8 cellular contexts compared by ENCODE assay signal in genomic region chr15:68279218-68279533, GRCh38. TPM values are rescaled to one million over a fixed set of nuclear protein-coding genes. Genes with fewer than 3 reads are reported as not detected.
DNase-seq lines count a peak whose midpoint lies in the region; ATAC-seq and TF ChIP-seq lines count a peak whose summit lies in the region.

No MANE protein-coding gene starts in this region.

- peaks cover 3% of the 10 kb centered on the region for H3K9me3 Mint-ChIP-seq in nephron progenitor cell

- no peaks in the 10 kb centered on the region for H3K9me3 ChIP-seq in BE2C
- no peaks in the 10 kb centered on the region for H3K9me3 ChIP-seq in MM.1S (replicated peaks; ENCODE audit: insufficient read depth, low read length)
- no peaks in the 10 kb centered on the region for H3K9me3 ChIP-seq in effector memory CD4-positive, alpha-beta T cell (ENCODE audit: control insufficient read depth, low read length)

- ATAC-seq in HG03432 (IDR thresholded peaks at IDR 0.05; ENCODE audit: unreplicated experiment), result no peak
- no peak for ATAC-seq in HG02610 (IDR thresholded peaks at IDR 0.05; ENCODE audit: unreplicated experiment)

- H2AFZ ChIP-seq in MM.1S (ENCODE audit: low read length), result no peak overlapping the region

- DNase-seq in BE2C (no peak), MM.1S (no peak), nephron progenitor cell (no peak), iPS-NIHi7 (ENCODE audit: extremely low spot score) (no peak), DMS79 treated with DMSO at 0.1 percent for 48 hours (lab: John Stamatoyannopoulos, UW) (no peak)
- DNase-seq in effector memory CD4-positive, alpha-beta T cell, result no peak

- H3K4me1 ChIP-seq in BE2C (no peaks in the 10 kb centered on the region), MM.1S (ENCODE audit: low read length) (peaks cover 9% of the 10 kb centered on the region; the same call in 1 of the 2 replicates)
- H3K4me1 ChIP-seq in effector memory CD4-positive, alpha-beta T cell (ENCODE audit: control insufficient read depth, insufficient read depth, low read length, poor library complexity, severe bottlenecking), result peaks cover 30% of the 10 kb centered on the region

- peak overlapping the region; percentile 93 for H3K9ac ChIP-seq in MM.1S (ENCODE audit: low read length)

- no peaks in the 10 kb centered on the region for H4K20me1 ChIP-seq in MM.1S (ENCODE audit: insufficient read depth, low read length)

- peaks cover 61% of the 10 kb centered on the region for H3K4me1 Mint-ChIP-seq in nephron progenitor cell

- H3K4me3 ChIP-seq in BE2C (ENCODE audit: low read depth, low read length), result peak overlapping the region; percentile 91
- H3K4me3 ChIP-seq in MM.1S (ENCODE audit: low read length), result peak overlapping the region; percentile 84
- H3K4me3 ChIP-seq in effector memory CD4-positive, alpha-beta T cell (ENCODE audit: insufficient read depth, low read depth, low read length, poor library complexity, severe bottlenecking), result peak overlapping the region; percentile 87

- H3K4me3 Mint-ChIP-seq in nephron progenitor cell, result peak overlapping the region; percentile 93

- peak overlapping the region; percentile 24 for H3K27ac Mint-ChIP-seq in nephron progenitor cell

- peaks cover 91% of the 10 kb centered on the region for H3K79me2 ChIP-seq in MM.1S (ENCODE audit: low read length)

- H3K27me3 ChIP-seq in BE2C, result no peaks in the 10 kb centered on the region
- H3K27me3 ChIP-seq in MM.1S (replicated peaks; ENCODE audit: insufficient read depth, low read length), result no peaks in the 10 kb centered on the region
- H3K27me3 ChIP-seq in effector memory CD4-positive, alpha-beta T cell (replicated peaks; ENCODE audit: control insufficient read depth, insufficient read depth, low read length, poor library complexity, severe bottlenecking), result no peaks in the 10 kb centered on the region

- no peak for TF ChIP-seq CTCF in BE2C (IDR thresholded peaks at IDR 0.05; ENCODE audit: low read depth, low read length)
- TF ChIP-seq CTCF in MM.1S (IDR thresholded peaks at IDR 0.05; ENCODE audit: low read length), result no peak
- TF ChIP-seq CTCF in nephron progenitor cell (IDR thresholded peaks at IDR 0.05), result no peak

- H3F3A ChIP-seq in MM.1S (ENCODE audit: insufficient read depth, low read length), result peaks cover 54% of the 10 kb centered on the region

- no peaks in the 10 kb centered on the region for H3K9me2 ChIP-seq in MM.1S (replicated peaks; ENCODE audit: insufficient read depth, low read length)

- peaks cover 19% of the 10 kb centered on the region for H3K36me3 Mint-ChIP-seq in nephron progenitor cell (ENCODE audit: low read depth)

- peaks cover 8% of the 10 kb centered on the region; the same call in 1 of the 2 replicates for H3K36me3 ChIP-seq in BE2C
- no peaks in the 10 kb centered on the region; the same call in 1 of the 2 replicates for H3K36me3 ChIP-seq in MM.1S (replicated peaks; ENCODE audit: insufficient read depth, low read length)
- no peaks in the 10 kb centered on the region for H3K36me3 ChIP-seq in effector memory CD4-positive, alpha-beta T cell (ENCODE audit: control insufficient read depth, insufficient read depth, low read length)

- H3K27me3 Mint-ChIP-seq in nephron progenitor cell (ENCODE audit: low read depth, poor library complexity), result peaks cover 4% of the 10 kb centered on the region

- H3K27ac ChIP-seq in MM.1S (ENCODE audit: low read length), result peak overlapping the region; percentile 93
- H3K27ac ChIP-seq in effector memory CD4-positive, alpha-beta T cell (ENCODE audit: insufficient read depth, low read length, poor library complexity, severe bottlenecking), result peak overlapping the region; percentile 93

- H3K4me2 ChIP-seq in MM.1S (ENCODE audit: low read depth, low read length), result peak overlapping the region; percentile 98

RNA-seq across cellular contexts. Expression of gene FEM1B, which starts 1.6 kb away (rescaled TPM):
- polyA plus RNA-seq in BE2C (2012; ENCODE audit: insufficient read depth, insufficient read length, low read depth), result 59.1 TPM

RNA-seq across cellular contexts. Expression of gene CLN6, which starts 49.6 kb away (rescaled TPM):
- 68.7 TPM for polyA plus RNA-seq in BE2C (2012; ENCODE audit: insufficient read depth, insufficient read length, low read depth)
